ENCODE assay signal across 2 cellular contexts in genomic region chr17:32919875-32920274, GRCh38. TPM values are rescaled to one million over a fixed set of nuclear protein-coding genes. Genes with fewer than 3 reads are reported as not detected.
"Had no signal": no experiment of that assay in that cellular context is flagged by ENCODE, and none has a peak within 500 bp of the region (broad histone marks: within the 10 kb centered on the region; RNA-seq: fewer than 3 reads in every experiment).

No MANE protein-coding gene starts in this region.

RNA-seq across cellular contexts. Expression of gene TMEM98, which starts 8.1 kb away (rescaled TPM):
- total RNA-seq: OCI-LY7, PC-9 had no signal
